Comparison of ENCODE assay signal across 18 cellular contexts in the genomic region with DNA sequence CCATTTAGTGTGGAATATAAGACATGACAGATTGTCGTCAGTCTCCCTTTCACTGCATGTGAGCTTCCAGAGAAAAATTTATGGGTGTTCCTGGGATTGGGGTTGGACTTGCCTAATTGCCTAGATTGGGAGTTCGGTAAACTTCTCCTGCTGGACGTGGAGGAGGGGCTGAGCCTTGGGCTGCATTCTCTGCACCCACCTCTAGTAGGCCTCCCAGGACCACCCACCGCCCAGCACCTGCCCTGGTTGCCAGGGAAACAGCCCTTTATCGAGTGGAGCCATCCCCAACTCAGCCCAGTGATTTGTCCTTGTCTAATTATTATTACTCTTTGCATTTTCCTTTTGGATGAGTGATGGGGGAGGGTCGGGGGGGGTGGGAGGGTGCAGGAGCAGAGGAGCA.
A peak's percentile ranks its signal among the peaks of the same experiment; 100 is the strongest.
DNase-seq lines count a peak whose midpoint lies in the region; ATAC-seq and TF ChIP-seq lines count a peak whose summit lies in the region.
"Had no signal": no experiment of that assay in that cellular context is flagged by ENCODE, and none has a peak within 500 bp of the region (broad histone marks: within the 10 kb centered on the region; RNA-seq: fewer than 3 reads in every experiment).

No MANE protein-coding gene starts in this region.

- TF ChIP-seq CTCF in GM12864 (IDR thresholded peaks at IDR 0.05; ENCODE audit: low read depth, low read length, missing control alignments) (peak; percentile 20), WERI-Rb-1 (IDR thresholded peaks at IDR 0.05; ENCODE audit: low read depth, low read length) (peak; percentile 42), nephron (IDR thresholded peaks at IDR 0.05; ENCODE audit: unreplicated experiment in 3 of 3) (peak in 2 of 3 experiments; percentile 13 to 20)

- H3K36me3 Mint-ChIP-seq in nephron (ENCODE audit: low read depth): no peaks in the 10 kb centered on the region
- H3K36me3 Mint-ChIP-seq in activated T-cell treated with anti-CD3 and anti-CD28 coated beads, Interleukin-2, amount 50 U/mL, for 4 hours (ENCODE audit: insufficient read depth): no peaks in the 10 kb centered on the region
- H3K36me3 Mint-ChIP-seq: activated CD8-positive, alpha-beta memory T cell treated with anti-CD3 and anti-CD28 coated beads, Interleukin-2, amount 10 ng/mL, durations not matched to agents 7 days and 5 days had no signal

- no peaks in the 10 kb centered on the region for H3K79me2 ChIP-seq in Karpas-422 (ENCODE audit: low read length)

- H3K27ac ChIP-seq in Karpas-422 (ENCODE audit: low read length) (no peak overlapping the region), WERI-Rb-1 (no peak overlapping the region)
- H3K27ac ChIP-seq: cardiac muscle cell, esophagus muscularis mucosa, lower lobe of right lung, Peyer's patch had no signal

- no peak overlapping the region for H3K27ac Mint-ChIP-seq in nephron
- H3K27ac Mint-ChIP-seq: activated CD4-positive, alpha-beta T cell treated with anti-CD3 and anti-CD28 coated beads for 36 hours; activated CD8-positive, alpha-beta memory T cell treated with anti-CD3 and anti-CD28 coated beads, Interleukin-2, amount 10 ng/mL, durations not matched to agents 7 days and 5 days had no signal

- no peak overlapping the region for H3K4me3 Mint-ChIP-seq in nephron
- no peak overlapping the region for H3K4me3 Mint-ChIP-seq in activated T-cell treated with anti-CD3 and anti-CD28 coated beads, Interleukin-2, amount 50 U/mL, for 4 hours
- H3K4me3 Mint-ChIP-seq: activated CD4-positive, alpha-beta T cell treated with anti-CD3 and anti-CD28 coated beads for 36 hours; activated CD8-positive, alpha-beta memory T cell treated with anti-CD3 and anti-CD28 coated beads, Interleukin-2, amount 10 ng/mL, durations not matched to agents 7 days and 5 days had no signal

- peaks cover 21% of the 10 kb centered on the region for H3K27me3 Mint-ChIP-seq in nephron (ENCODE audit: low read depth)
- H3K27me3 Mint-ChIP-seq in activated T-cell treated with anti-CD3 and anti-CD28 coated beads, Interleukin-2, amount 50 U/mL, for 4 hours (ENCODE audit: low read depth): peaks cover 21% of the 10 kb centered on the region

- no peaks in the 10 kb centered on the region for H3K4me1 Mint-ChIP-seq in nephron
- no peaks in the 10 kb centered on the region for H3K4me1 Mint-ChIP-seq in activated T-cell treated with anti-CD3 and anti-CD28 coated beads, Interleukin-2, amount 50 U/mL, for 4 hours (ENCODE audit: low read depth)
- H3K4me1 Mint-ChIP-seq: activated CD4-positive, alpha-beta T cell treated with anti-CD3 and anti-CD28 coated beads for 36 hours; activated CD8-positive, alpha-beta memory T cell treated with anti-CD3 and anti-CD28 coated beads, Interleukin-2, amount 10 ng/mL, durations not matched to agents 7 days and 5 days had no signal

- no peak overlapping the region for H3K4me2 ChIP-seq in Karpas-422 (ENCODE audit: low read depth, low read length, poor library complexity, severe bottlenecking)

- H3K27me3 ChIP-seq in Karpas-422 (ENCODE audit: low read length) (no peaks in the 10 kb centered on the region), WERI-Rb-1 (ENCODE audit: insufficient read depth, low read depth, severe bottlenecking) (peaks cover 15% of the 10 kb centered on the region)
- H3K27me3 ChIP-seq: cardiac muscle cell, Peyer's patch had no signal

- no peak for DNase-seq in GM12864 (ENCODE audit: low read depth)
- DNase-seq in Karpas-422: peak; percentile 45
- DNase-seq in WERI-Rb-1: no peak
- DNase-seq in left lobe of liver (ENCODE audit: low spot score): no peak
- no peak for DNase-seq in glomerular visceral epithelial cell (ENCODE audit: extremely low spot score)
- no peak for DNase-seq in activated T-cell treated with anti-CD3 and anti-CD28 coated beads, Interleukin-2, amount 50 U/mL, for 4 hours
- DNase-seq: activated CD4-positive, alpha-beta T cell treated with anti-CD3 and anti-CD28 coated beads for 36 hours; activated CD8-positive, alpha-beta memory T cell treated with anti-CD3 and anti-CD28 coated beads, Interleukin-2, amount 10 ng/mL, durations not matched to agents 7 days and 5 days; activated effector memory CD4-positive, alpha-beta T cell treated with anti-CD3 and anti-CD28 coated beads, Interleukin-2, amount 50 U/mL, for 16 hours; Kasumi-1; lower lobe of right lung; Peyer's patch; posterior cingulate gyrus; small intestine; stimulated activated CD8-positive, alpha-beta memory T cell treated with anti-CD3 and anti-CD28 coated beads, Interleukin-4, amount 100 ng/mL, for 48 hours had no signal

- H3K4me1 ChIP-seq in Karpas-422 (ENCODE audit: low read length): no peaks in the 10 kb centered on the region
- H3K4me1 ChIP-seq: esophagus muscularis mucosa, lower lobe of right lung, Peyer's patch had no signal

- H3K4me3 ChIP-seq in GM12864 (ENCODE audit: low read depth, low read length) (no peak overlapping the region), Karpas-422 (ENCODE audit: low read length) (no peak overlapping the region), WERI-Rb-1 (ENCODE audit: low read depth, low read length) (no peak overlapping the region)
- H3K4me3 ChIP-seq: cardiac muscle cell, esophagus muscularis mucosa, lower lobe of right lung, Peyer's patch had no signal

- peaks cover 6% of the 10 kb centered on the region for H3K9me3 Mint-ChIP-seq in nephron
- peaks cover 3% of the 10 kb centered on the region for H3K9me3 Mint-ChIP-seq in activated T-cell treated with anti-CD3 and anti-CD28 coated beads, Interleukin-2, amount 50 U/mL, for 4 hours

- no peaks in the 10 kb centered on the region; the same call in 1 of the 2 replicates for H4K20me1 ChIP-seq in Karpas-422 (ENCODE audit: insufficient read depth, low read depth, low read length)

- no peak overlapping the region for H3K9ac ChIP-seq in Karpas-422 (ENCODE audit: low read length)

- no peaks in the 10 kb centered on the region for H3K9me3 ChIP-seq in Karpas-422 (ENCODE audit: low read length)
- H3K9me3 ChIP-seq in WERI-Rb-1 (ENCODE audit: severe bottlenecking): peaks cover 4% of the 10 kb centered on the region
- H3K9me3 ChIP-seq: Peyer's patch had no signal

- H3K9me2 ChIP-seq in Karpas-422 (replicated peaks; ENCODE audit: insufficient read depth, low read length): no peaks in the 10 kb centered on the region

- no peak overlapping the region for H2AFZ ChIP-seq in Karpas-422 (ENCODE audit: low read length)

- no peak for ATAC-seq in left lobe of liver
- no peak for ATAC-seq in activated T-cell treated with anti-CD3 and anti-CD28 coated beads, Interleukin-2, amount 50 U/mL, for 4 hours
- ATAC-seq: activated CD4-positive, alpha-beta T cell treated with anti-CD3 and anti-CD28 coated beads for 36 hours; activated CD8-positive, alpha-beta memory T cell treated with anti-CD3 and anti-CD28 coated beads, Interleukin-2, amount 10 ng/mL, durations not matched to agents 7 days and 5 days; lower lobe of right lung had no signal

- H3K36me3 ChIP-seq in Karpas-422 (ENCODE audit: insufficient read depth, low read length): no peaks in the 10 kb centered on the region
- no peaks in the 10 kb centered on the region for H3K36me3 ChIP-seq in WERI-Rb-1
- H3K36me3 ChIP-seq: cardiac muscle cell, esophagus muscularis mucosa, lower lobe of right lung, Peyer's patch had no signal
